ENCODE assay signal across 8 cellular contexts in the genomic region with DNA sequence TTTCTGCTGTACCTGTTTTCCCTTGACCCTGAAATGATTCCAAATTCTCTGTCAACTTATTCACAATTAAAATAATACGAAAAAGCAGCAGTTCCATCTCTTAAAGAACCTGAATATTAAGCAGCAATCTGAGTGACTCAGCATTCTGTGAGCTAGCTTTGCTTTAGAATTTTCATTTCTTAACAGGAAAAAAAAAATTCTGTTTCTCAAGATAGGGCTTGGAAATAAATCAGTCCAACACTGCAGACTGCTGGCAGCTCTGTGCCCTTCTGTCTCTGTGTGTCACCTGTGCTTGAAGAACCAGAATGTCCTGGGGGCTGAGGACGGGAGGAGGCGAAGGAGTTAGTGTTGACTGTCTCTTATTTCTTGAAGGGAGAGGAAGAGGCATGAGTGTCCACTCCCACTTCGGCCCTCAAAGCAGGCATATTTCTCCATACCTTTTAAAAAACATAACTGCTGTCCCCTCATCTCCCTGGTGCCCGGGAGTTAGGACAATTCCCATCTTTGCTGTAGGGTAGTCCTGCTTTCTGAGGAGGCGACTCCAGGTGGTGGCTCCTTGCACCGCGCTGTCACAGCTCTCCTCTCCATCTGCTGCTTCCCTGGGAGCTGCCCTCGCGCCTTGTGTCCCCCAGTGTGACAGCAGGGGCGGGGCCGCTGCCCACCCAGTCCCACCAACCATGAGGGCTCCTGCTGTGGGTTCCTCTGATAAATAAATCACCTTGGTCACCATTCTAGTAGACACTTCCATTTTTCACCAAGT.
DNase-seq lines count a peak whose midpoint lies in the region; ATAC-seq lines count a peak whose summit lies in the region.
"Had no signal": no experiment of that assay in that cellular context is flagged by ENCODE, and none has a peak within 500 bp of the region (broad histone marks: within the 10 kb centered on the region; RNA-seq: fewer than 3 reads in every experiment).

No MANE protein-coding gene starts in this region.

- peak overlapping the region; percentile 12 for H3K9ac ChIP-seq in SK-N-MC (ENCODE audit: insufficient read length)

- DNase-seq in HPDE6-E6E7 (ENCODE audit: extremely low spot score) (peak; percentile 15), SK-N-MC (ENCODE audit: low read depth, low spot score) (peak; percentile 12), fibroblast of peridontal ligament (ENCODE audit: extremely low read depth) (peak; percentile 54), renal cortical epithelial cell (ENCODE audit: low read depth) (peak; percentile 64), NCI-H1436 treated with DMSO at 0.1 percent for 48 hours (lab: John Stamatoyannopoulos, UW) (no peak)
- DNase-seq: activated CD8-positive, alpha-beta memory T cell treated with anti-CD3 and anti-CD28 coated beads, Interleukin-2, amount 50 U/mL, for 48 hours had no signal

- ATAC-seq in GM21381 (IDR thresholded peaks at IDR 0.05; ENCODE audit: unreplicated experiment): no peak
- no peak for ATAC-seq in GM21528 (IDR thresholded peaks at IDR 0.05; ENCODE audit: low FRiP score, unreplicated experiment)

- H3K9me3 ChIP-seq in SK-N-MC (ENCODE audit: low read depth, low read length): no peaks in the 10 kb centered on the region

- H3K27ac ChIP-seq in SK-N-MC: peak overlapping the region; percentile 73

- H3K4me3 ChIP-seq in SK-N-MC: no peak overlapping the region

- H3K36me3 ChIP-seq in SK-N-MC (ENCODE audit: insufficient read depth, low read length): no peaks in the 10 kb centered on the region
